ENCODE assay signal across 26 cellular contexts in genomic region chr2:54534191-54534590, GRCh38.
DNase-seq lines count a peak whose midpoint lies in the region; ATAC-seq, FAIRE-seq and TF ChIP-seq lines count a peak whose summit lies in the region.
"Had no signal": no experiment of that assay in that cellular context is flagged by ENCODE, and none has a peak within 500 bp of the region (broad histone marks: within the 10 kb centered on the region; RNA-seq: fewer than 3 reads in every experiment).

No MANE protein-coding gene starts in this region.

- H3K4me1 Mint-ChIP-seq in chondrocyte (ENCODE audit: low read depth) (peaks cover 15% of the 10 kb centered on the region), mesothelial cell of epicardium (peaks cover 40% of the 10 kb centered on the region)
- H3K4me1 Mint-ChIP-seq in activated CD8-positive, alpha-beta memory T cell treated with anti-CD3 and anti-CD28 coated beads, Interleukin-2, amount 10 ng/mL, durations not matched to agents 7 days and 5 days = peaks cover 5% of the 10 kb centered on the region
- H3K4me1 Mint-ChIP-seq in activated T-cell treated with anti-CD3 and anti-CD28 coated beads, Interleukin-2, amount 50 U/mL, for 4 hours (ENCODE audit: low read depth) = peaks cover 6% of the 10 kb centered on the region

- TF ChIP-seq RAD21 in A549 (conservative IDR thresholded peaks at IDR 0.05 in 1 of 2, IDR thresholded peaks at IDR 0.05 in 1 of 2) = no peak

- no peak overlapping the region for H3K4me3 ChIP-seq in A549
- H3K4me3 ChIP-seq in HL-60 (replicated peaks; ENCODE audit: insufficient read depth, low read length) = no peak overlapping the region
- H3K4me3 ChIP-seq: heart left ventricle, K562, SK-N-MC had no signal

- CTCF ChIA-PET in A549 (lab: Yijun Ruan, JAX) = interaction anchor here (0.6 to 1.0 kb wide), 3 partner anchors 39 to 170 kb away, joined by 3 to 4 read pairs (median 3); no protein-coding TSS in a partner anchor
- CTCF ChIA-PET in activated CD8-positive, alpha-beta memory T cell treated with anti-CD3 and anti-CD28 coated beads, Interleukin-2, amount 10 ng/mL, durations not matched to agents 7 days and 5 days (lab: Charles Lee) = no interaction called here

- H3K4me1 ChIP-seq in A549 = peaks cover 61% of the 10 kb centered on the region

- no peaks in the 10 kb centered on the region for H3K9me3 ChIP-seq in A549
- H3K9me3 ChIP-seq: heart left ventricle had no signal

- H3K27ac ChIP-seq in A549 (peak overlapping the region; percentile 89 to 98), HL-60 (replicated peaks) (peak overlapping the region; percentile 61; the same call in 1 of the 2 replicates)
- H3K27ac ChIP-seq: SK-N-MC had no signal

- H3K36me3 Mint-ChIP-seq in chondrocyte (ENCODE audit: low read depth) (peaks cover 30% of the 10 kb centered on the region), mesothelial cell of epicardium (peaks cover 25% of the 10 kb centered on the region)
- H3K36me3 Mint-ChIP-seq in activated CD8-positive, alpha-beta memory T cell treated with anti-CD3 and anti-CD28 coated beads, Interleukin-2, amount 10 ng/mL, durations not matched to agents 7 days and 5 days = no peaks in the 10 kb centered on the region
- H3K36me3 Mint-ChIP-seq in activated T-cell treated with anti-CD3 and anti-CD28 coated beads, Interleukin-2, amount 50 U/mL, for 4 hours (ENCODE audit: insufficient read depth) = no peaks in the 10 kb centered on the region
- H3K36me3 Mint-ChIP-seq: activated naive CD8-positive, alpha-beta T cell treated with anti-CD3 and anti-CD28 coated beads, Interleukin-2, amount 10 ng/mL, durations not matched to agents 7 days and 5 days had no signal

- no peak overlapping the region for H3K4me3 Mint-ChIP-seq in chondrocyte (ENCODE audit: unreplicated experiment)
- no peak overlapping the region for H3K4me3 Mint-ChIP-seq in mesothelial cell of epicardium
- H3K4me3 Mint-ChIP-seq in activated CD8-positive, alpha-beta memory T cell treated with anti-CD3 and anti-CD28 coated beads, Interleukin-2, amount 10 ng/mL, durations not matched to agents 7 days and 5 days = no peak overlapping the region
- no peak overlapping the region for H3K4me3 Mint-ChIP-seq in activated T-cell treated with anti-CD3 and anti-CD28 coated beads, Interleukin-2, amount 50 U/mL, for 4 hours
- H3K4me3 Mint-ChIP-seq: activated CD4-positive, alpha-beta T cell treated with anti-CD3 and anti-CD28 coated beads for 36 hours; activated CD8-positive, alpha-beta T cell treated with anti-CD3 and anti-CD28 coated beads, Interleukin-2, amount 10 ng/mL, durations not matched to agents 7 days and 5 days; activated naive CD8-positive, alpha-beta T cell treated with anti-CD3 and anti-CD28 coated beads, Interleukin-2, amount 10 ng/mL, durations not matched to agents 7 days and 5 days had no signal

- H3K27me3 ChIP-seq in HL-60 (ENCODE audit: insufficient read depth, poor library complexity, severe bottlenecking) = no peaks in the 10 kb centered on the region
- H3K27me3 ChIP-seq: heart left ventricle had no signal

- POLR2A ChIA-PET in A549 (lab: Yijun Ruan, JAX) = interaction anchor here (4.0 kb wide), 1 partner anchor 24 kb away, joined by 52 read pairs; no protein-coding TSS in a partner anchor

- ATAC-seq in A549 (no peak), HG03354 (IDR thresholded peaks at IDR 0.05; ENCODE audit: poor library complexity, severe bottlenecking, unreplicated experiment) (no peak)
- no peak for ATAC-seq in activated CD8-positive, alpha-beta memory T cell treated with anti-CD3 and anti-CD28 coated beads, Interleukin-2, amount 10 ng/mL, durations not matched to agents 7 days and 5 days
- ATAC-seq in activated T-cell treated with anti-CD3 and anti-CD28 coated beads, Interleukin-2, amount 50 U/mL, for 4 hours = no peak
- ATAC-seq: activated CD4-positive, alpha-beta T cell treated with anti-CD3 and anti-CD28 coated beads for 36 hours; activated CD8-positive, alpha-beta T cell treated with anti-CD3 and anti-CD28 coated beads, Interleukin-2, amount 10 ng/mL, durations not matched to agents 7 days and 5 days; heart left ventricle; K562; left colon; stimulated activated naive CD8-positive, alpha-beta T cell treated with anti-CD3 and anti-CD28 coated beads, Interleukin-15, Interleukin-2, amounts not matched to agents 100 U/mL and 50 U/mL, for 24 hours had no signal

- TF ChIP-seq EP300 in A549 (IDR thresholded peaks at IDR 0.05) = no peak

- peak overlapping the region; percentile 96 for H3K27ac Mint-ChIP-seq in chondrocyte (ENCODE audit: unreplicated experiment)
- H3K27ac Mint-ChIP-seq in mesothelial cell of epicardium = peak overlapping the region; percentile 74
- H3K27ac Mint-ChIP-seq in activated CD8-positive, alpha-beta memory T cell treated with anti-CD3 and anti-CD28 coated beads, Interleukin-2, amount 10 ng/mL, durations not matched to agents 7 days and 5 days = no peak overlapping the region
- H3K27ac Mint-ChIP-seq: activated CD4-positive, alpha-beta T cell treated with anti-CD3 and anti-CD28 coated beads for 36 hours; activated CD8-positive, alpha-beta T cell treated with anti-CD3 and anti-CD28 coated beads, Interleukin-2, amount 10 ng/mL, durations not matched to agents 7 days and 5 days; activated naive CD8-positive, alpha-beta T cell treated with anti-CD3 and anti-CD28 coated beads, Interleukin-2, amount 10 ng/mL, durations not matched to agents 7 days and 5 days had no signal

- peak overlapping the region; percentile 75 for H3K4me2 ChIP-seq in A549

- WGBS in A549 (ENCODE audit: missing lambda C conversion rate) = 95% methylated on average over 2 of the region's 2 CpGs

- TF ChIP-seq CTCF in A549 (IDR thresholded peaks at IDR 0.05) (no peak), HL-60 (IDR thresholded peaks at IDR 0.05; ENCODE audit: insufficient read depth, low read length) (no peak), chondrocyte (IDR thresholded peaks at IDR 0.05) (no peak), mesothelial cell of epicardium (IDR thresholded peaks at IDR 0.05; ENCODE audit: unreplicated experiment) (no peak)

- no peak for DNase-seq in A549 (ENCODE audit: low read depth in 1 of 2, low spot score in 1 of 2)
- DNase-seq in HL-60 (ENCODE audit: low read depth in 1 of 2, low spot score in 1 of 2) = no peak
- no peak for DNase-seq in chondrocyte (ENCODE audit: low spot score)
- DNase-seq in mesothelial cell of epicardium (ENCODE audit: low spot score in 2 of 2, unreplicated experiment in 2 of 2) = no peak
- no peak for DNase-seq in activated CD8-positive, alpha-beta memory T cell treated with anti-CD3 and anti-CD28 coated beads, Interleukin-2, amount 10 ng/mL, durations not matched to agents 7 days and 5 days
- DNase-seq in dedifferentiated amniotic fluid mesenchymal stem cell (ENCODE audit: extremely low spot score) = no peak
- DNase-seq in activated T-cell treated with anti-CD3 and anti-CD28 coated beads, Interleukin-2, amount 50 U/mL, for 4 hours = no peak
- DNase-seq: activated CD4-positive, alpha-beta T cell treated with anti-CD3 and anti-CD28 coated beads for 36 hours; activated CD8-positive, alpha-beta T cell treated with anti-CD3 and anti-CD28 coated beads, Interleukin-2, amount 10 ng/mL, durations not matched to agents 7 days and 5 days; activated effector memory CD4-positive, alpha-beta T cell treated with anti-CD3 and anti-CD28 coated beads, Interleukin-2, amount 50 U/mL, for 16 hours; activated naive CD8-positive, alpha-beta T cell treated with anti-CD3 and anti-CD28 coated beads, Interleukin-2, amount 10 ng/mL, durations not matched to agents 7 days and 5 days; effector CD4-positive, alpha-beta T cell; heart left ventricle; left colon; NCI-H1105; NCI-H2029; NCI-H82; nucleus accumbens; RPMI8226; stimulated activated naive CD8-positive, alpha-beta T cell treated with anti-CD3 and anti-CD28 coated beads, Interleukin-15, Interleukin-2, amounts not matched to agents 100 U/mL and 50 U/mL, for 24 hours had no signal

- H3K27me3 Mint-ChIP-seq in chondrocyte (ENCODE audit: low read depth) (no peaks in the 10 kb centered on the region), mesothelial cell of epicardium (ENCODE audit: low read depth) (no peaks in the 10 kb centered on the region)
- H3K27me3 Mint-ChIP-seq in activated CD8-positive, alpha-beta memory T cell treated with anti-CD3 and anti-CD28 coated beads, Interleukin-2, amount 10 ng/mL, durations not matched to agents 7 days and 5 days = peaks cover 17% of the 10 kb centered on the region
- no peaks in the 10 kb centered on the region for H3K27me3 Mint-ChIP-seq in activated T-cell treated with anti-CD3 and anti-CD28 coated beads, Interleukin-2, amount 50 U/mL, for 4 hours (ENCODE audit: low read depth)
- H3K27me3 Mint-ChIP-seq: activated CD4-positive, alpha-beta T cell treated with anti-CD3 and anti-CD28 coated beads for 36 hours had no signal

- FAIRE-seq in A549 (lab: Jason Lieb, UNC) = no peak
- FAIRE-seq: A204.1, G401.6, H54, K562 had no signal

- H3K9me3 Mint-ChIP-seq in chondrocyte (ENCODE audit: low read depth) = no peaks in the 10 kb centered on the region
- peaks cover 4% of the 10 kb centered on the region for H3K9me3 Mint-ChIP-seq in mesothelial cell of epicardium
- H3K9me3 Mint-ChIP-seq in activated CD8-positive, alpha-beta memory T cell treated with anti-CD3 and anti-CD28 coated beads, Interleukin-2, amount 10 ng/mL, durations not matched to agents 7 days and 5 days (ENCODE audit: low read depth) = no peaks in the 10 kb centered on the region
- no peaks in the 10 kb centered on the region for H3K9me3 Mint-ChIP-seq in activated T-cell treated with anti-CD3 and anti-CD28 coated beads, Interleukin-2, amount 50 U/mL, for 4 hours
- H3K9me3 Mint-ChIP-seq: activated naive CD8-positive, alpha-beta T cell treated with anti-CD3 and anti-CD28 coated beads, Interleukin-2, amount 10 ng/mL, durations not matched to agents 7 days and 5 days had no signal

- no peak for TF ChIP-seq POLR2A in A549 (IDR thresholded peaks at IDR 0.05; ENCODE audit: low read length)

TF ChIP-seq in A549, 52 proteins besides CTCF, POLR2A, EP300 and RAD21:
- TF ChIP-seq CEBPB (IDR thresholded peaks at IDR 0.05) (no peak), CHD4 (IDR thresholded peaks at IDR 0.05; ENCODE audit: borderline replicate concordance) (no peak), TFCP2L1 (CRISPR knock-in tag; IDR thresholded peaks at IDR 0.05) (no peak)
